In the genomic region with DNA sequence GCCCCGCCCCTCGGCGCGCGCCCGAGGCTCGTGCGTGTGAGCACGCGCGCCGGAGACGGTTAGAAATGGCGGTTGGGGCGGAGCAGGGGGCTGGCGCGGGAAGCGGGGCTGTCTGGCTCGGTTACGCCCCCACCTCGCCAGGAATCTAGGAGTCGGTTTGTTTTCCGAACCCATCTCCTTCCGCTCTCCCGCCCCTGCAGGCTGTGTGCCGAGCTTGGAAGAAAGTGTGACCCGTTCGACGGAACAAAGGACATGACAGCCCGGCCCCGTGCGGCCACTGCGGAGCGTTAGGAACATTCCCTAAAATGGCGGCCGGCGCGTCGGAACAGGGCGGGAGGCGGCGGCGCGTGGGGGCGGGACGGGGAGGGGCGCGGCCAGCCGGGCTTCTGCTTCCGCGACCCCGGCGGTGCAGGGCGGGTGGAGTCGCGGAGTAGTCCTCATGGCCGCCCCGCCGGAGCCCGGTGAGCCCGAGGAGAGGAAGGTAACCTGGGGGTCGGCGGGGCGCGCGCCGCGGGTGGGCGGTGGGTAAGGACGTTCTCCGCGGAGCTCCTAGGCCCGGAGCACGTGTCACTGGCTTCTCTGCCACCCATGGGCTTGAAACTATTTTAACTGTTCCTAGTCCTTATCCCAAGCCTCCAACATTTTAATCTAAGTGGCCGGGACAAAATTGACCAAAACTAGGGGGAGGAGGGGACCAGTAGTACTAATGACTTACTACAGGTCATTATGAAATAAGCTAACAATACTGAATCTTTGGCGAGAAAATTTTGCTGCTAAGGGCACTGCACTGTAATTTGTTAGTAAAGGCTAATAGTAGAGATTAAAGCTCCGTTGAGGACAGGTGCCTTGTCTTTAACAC, we compare ENCODE assay signal across 8 cellular contexts. TPM values are rescaled to one million over a fixed set of nuclear protein-coding genes. Genes with fewer than 3 reads are reported as not detected.
DNase-seq lines count a peak whose midpoint lies in the region; ATAC-seq and TF ChIP-seq lines count a peak whose summit lies in the region.

TSS of gene COX20 (plus strand) at position 383 of the 859 bp plus-strand sequence. CDS start at position 440, 57 bp downstream.

- 0% methylated on average over 17 of the region's 77 CpGs; no CpG with 5 or more reads in 1 of the 2 experiments for WGBS in IMR-90 (ENCODE audit: extremely low coverage in 2 of 2, insufficient read length in 1 of 2), 2 experiments

- peak within 1 kb of the TSS; percentile 97 for H3K4me2 ChIP-seq in IMR-90 (ENCODE audit: low read depth, low read length)

- H2AK9ac ChIP-seq in IMR-90 (replicated peaks; ENCODE audit: low read depth, low read length, poor library complexity): peak within 1 kb of the TSS; percentile 96

- TF ChIP-seq POLR2A in IMR-90 (IDR thresholded peaks at IDR 0.05; ENCODE audit: low read depth, low read length) (peak; percentile 86), Peyer's patch (IDR thresholded peaks at IDR 0.05) (peak; percentile 44 to 56)

- no peaks in the 10 kb centered on the region for H3K9me3 Mint-ChIP-seq in activated T-helper 17 cell treated with anti-CD3 and anti-CD28 coated beads, Interleukin-2, amount 50 U/mL, for 72 hours
- no peaks in the 10 kb centered on the region for H3K9me3 Mint-ChIP-seq in natural killer cell treated with Interleukin-12 subunit alpha and Interleukin-12 subunit beta and Interleukin-15 and Interleukin-18, amount 100 ng/mL, for 72 hours

- peak within 1 kb of the TSS; percentile 98 for H3K18ac ChIP-seq in IMR-90 (ENCODE audit: low read depth, low read length)

- peak within 1 kb of the TSS; percentile 100 for H3K14ac ChIP-seq in IMR-90 (replicated peaks; ENCODE audit: low read depth, low read length)

- TF ChIP-seq RAD21 in IMR-90 (IDR thresholded peaks at IDR 0.05; ENCODE audit: low read length): no peak

- H4K20me1 ChIP-seq in IMR-90 (ENCODE audit: insufficient read depth, low read length): peaks cover 15% of the 10 kb centered on the region

- in situ Hi-C loops in IMR-90 (cut with MboI; ENCODE audit: low sequenced_read_pairs): loop anchor here (10.0 kb wide), 1 partner anchor 209 kb away; no protein-coding TSS in a partner anchor

- H3K27me3 ChIP-seq in IMR-90 (ENCODE audit: control insufficient read depth, insufficient read depth, low read length) (no peaks in the 10 kb centered on the region), Peyer's patch (no peaks in the 10 kb centered on the region)

- peak within 1 kb of the TSS; percentile 95; the same call in 2 of the 3 replicates for H2BK15ac ChIP-seq in IMR-90 (ENCODE audit: low read depth, low read length)

- no peaks in the 10 kb centered on the region for H3K27me3 Mint-ChIP-seq in activated T-helper 17 cell treated with anti-CD3 and anti-CD28 coated beads, Interleukin-2, amount 50 U/mL, for 72 hours
- no peaks in the 10 kb centered on the region for H3K27me3 Mint-ChIP-seq in natural killer cell treated with Interleukin-12 subunit alpha and Interleukin-12 subunit beta and Interleukin-15 and Interleukin-18, amount 100 ng/mL, for 72 hours

- DNase-seq in DMS53 (lab: John Stamatoyannopoulos, UW) (peak; percentile 98), IMR-90 (peak; percentile 88), Peyer's patch (peak; percentile 87 to 96 (median 95)), fibroblast of mammary gland (ENCODE audit: low read depth) (peak; percentile 90)
- peak; percentile 88 for DNase-seq in natural killer cell treated with Interleukin-12 subunit alpha and Interleukin-12 subunit beta and Interleukin-15 and Interleukin-18, amount 100 ng/mL, for 72 hours (ENCODE audit: low spot score)
- peak; percentile 88 for DNase-seq in stimulated activated naive CD8-positive, alpha-beta T cell treated with anti-CD3 and anti-CD28 coated beads, Interleukin-15, Interleukin-2, amounts not matched to agents 100 U/mL and 50 U/mL, for 24 hours

- intact Hi-C loops in IMR-90 (cut with micrococcal nuclease): loop anchor here (1.0 to 2.0 kb wide), 4 partner anchors 28 to 207 kb away; partner anchors contain the start of gene DESI2

- peak within 1 kb of the TSS; percentile 90 for H4K5ac ChIP-seq in IMR-90 (ENCODE audit: low read depth, low read length)

- H2BK120ac ChIP-seq in IMR-90 (ENCODE audit: low read depth, low read length): peak within 1 kb of the TSS; percentile 97

- no TSS peak for BruUV-seq in IMR-90 (replicated peaks; lab: Mats Ljungman, UMichigan)

- peak within 1 kb of the TSS; percentile 99 for H2AK5ac ChIP-seq in IMR-90 (ENCODE audit: low read depth, low read length)

- H3K36me3 ChIP-seq in IMR-90 (ENCODE audit: control insufficient read depth, insufficient read depth, low read length) (peaks cover 7% of the 10 kb centered on the region), Peyer's patch (peaks cover 0 to 16% (median 0%) of the 10 kb centered on the region in 3 donors)

- H3K9ac ChIP-seq in IMR-90 (ENCODE audit: low read depth, low read length): peak within 1 kb of the TSS; percentile 95

- peak within 1 kb of the TSS; percentile 97 for H3K27ac Mint-ChIP-seq in activated T-helper 17 cell treated with anti-CD3 and anti-CD28 coated beads, Interleukin-2, amount 50 U/mL, for 72 hours
- peak within 1 kb of the TSS; percentile 88 to 99 for H3K27ac Mint-ChIP-seq in natural killer cell treated with Interleukin-12 subunit alpha and Interleukin-12 subunit beta and Interleukin-15 and Interleukin-18, amount 100 ng/mL, for 72 hours

- dilution Hi-C loops in IMR-90 (cut with HindIII; ENCODE audit: low sequenced_read_pairs, unreplicated experiment): no loop called here

- no peak for TF ChIP-seq CTCF in IMR-90 (conservative IDR thresholded peaks at IDR 0.05; ENCODE audit: low read depth, low read length)
- no peak for TF ChIP-seq CTCF in Peyer's patch (IDR thresholded peaks at IDR 0.05)
- no peak for TF ChIP-seq CTCF in fibroblast of mammary gland (conservative IDR thresholded peaks at IDR 0.05; ENCODE audit: control insufficient read depth, insufficient read depth, low read depth, low read length)

- peak within 1 kb of the TSS; percentile 99 for H2AFZ ChIP-seq in IMR-90 (replicated peaks; ENCODE audit: low read length, poor library complexity)

- H3K9me1 ChIP-seq in IMR-90 (ENCODE audit: insufficient read depth, low read length): peaks cover 7% of the 10 kb centered on the region

- peak within 1 kb of the TSS; percentile 100 for H3K23ac ChIP-seq in IMR-90 (ENCODE audit: low read depth, low read length)

- H3K79me1 ChIP-seq in IMR-90 (ENCODE audit: low read depth in 1 of 2, low read length in 2 of 2): peaks cover 7 to 26% of the 10 kb centered on the region in 2 experiments; a peak in 3 of 4 replicates

- peak; percentile 70 for ATAC-seq in GM21528 (IDR thresholded peaks at IDR 0.05; ENCODE audit: low FRiP score, unreplicated experiment)
- ATAC-seq in IMR-90 (ENCODE audit: low read depth): peak; percentile 75
- ATAC-seq in activated T-helper 17 cell treated with anti-CD3 and anti-CD28 coated beads, Interleukin-2, amount 50 U/mL, for 72 hours (replicated peaks): peak; percentile 67
- ATAC-seq in natural killer cell treated with Interleukin-12 subunit alpha and Interleukin-12 subunit beta and Interleukin-15 and Interleukin-18, amount 100 ng/mL, for 72 hours: peak; percentile 83 to 84
- peak; percentile 60 for ATAC-seq in stimulated activated naive CD8-positive, alpha-beta T cell treated with anti-CD3 and anti-CD28 coated beads, Interleukin-15, Interleukin-2, amounts not matched to agents 100 U/mL and 50 U/mL, for 24 hours

- H3K4me3 ChIP-seq in IMR-90 (ENCODE audit: insufficient read depth, low read depth, low read length) (peak within 1 kb of the TSS; percentile 68), Peyer's patch (peak within 1 kb of the TSS; percentile 63 to 87 (median 70)), fibroblast of mammary gland (ENCODE audit: control insufficient read depth, low read depth, low read length) (peak within 1 kb of the TSS; percentile 66)

- CTCF ChIA-PET in IMR-90 (lab: Yijun Ruan, JAX): interaction anchor here (1.4 to 3.3 kb wide), 2 partner anchors 12 to 207 kb away, joined by 6 to 13 read pairs; no protein-coding TSS in a partner anchor

- peak within 1 kb of the TSS; percentile 93 for H3K4me3 Mint-ChIP-seq in activated T-helper 17 cell treated with anti-CD3 and anti-CD28 coated beads, Interleukin-2, amount 50 U/mL, for 72 hours
- H3K4me3 Mint-ChIP-seq in natural killer cell treated with Interleukin-12 subunit alpha and Interleukin-12 subunit beta and Interleukin-15 and Interleukin-18, amount 100 ng/mL, for 72 hours: peak within 1 kb of the TSS; percentile 96

- H2BK20ac ChIP-seq in IMR-90 (ENCODE audit: low read depth, low read length): peak within 1 kb of the TSS; percentile 50

- POLR2A ChIA-PET in IMR-90 (lab: Charles Lee; ENCODE audit: unreplicated experiment): interaction anchor here (0.8 kb wide), 1 partner anchor 11 kb away, joined by 5 read pairs; no protein-coding TSS in a partner anchor

- H3K36me3 Mint-ChIP-seq in activated T-helper 17 cell treated with anti-CD3 and anti-CD28 coated beads, Interleukin-2, amount 50 U/mL, for 72 hours (ENCODE audit: low read depth): peaks cover 62% of the 10 kb centered on the region
- H3K36me3 Mint-ChIP-seq in natural killer cell treated with Interleukin-12 subunit alpha and Interleukin-12 subunit beta and Interleukin-15 and Interleukin-18, amount 100 ng/mL, for 72 hours: peaks cover 15% of the 10 kb centered on the region

- H4K91ac ChIP-seq in IMR-90 (ENCODE audit: insufficient read depth, low read depth, low read length): peak within 1 kb of the TSS; percentile 99

- H3K9me3 ChIP-seq in IMR-90 (ENCODE audit: control insufficient read depth, insufficient read depth, low read length) (no peaks in the 10 kb centered on the region), Peyer's patch (no peaks in the 10 kb centered on the region)

- peaks cover 5% of the 10 kb centered on the region for H3K4me1 ChIP-seq in IMR-90 (ENCODE audit: control insufficient read depth, insufficient read depth, low read length)
- peaks cover 0 to 37% (median 4%) of the 10 kb centered on the region in 4 donors for H3K4me1 ChIP-seq in Peyer's patch

- H2BK5ac ChIP-seq in IMR-90 (ENCODE audit: low read depth, low read length, poor library complexity, severe bottlenecking): peak within 1 kb of the TSS; percentile 97

- H3K27ac ChIP-seq in IMR-90 (ENCODE audit: insufficient read depth, low read length): peak within 1 kb of the TSS; percentile 97
- peak within 1 kb of the TSS; percentile 95 to 100 (median 100) for H3K27ac ChIP-seq in Peyer's patch

- H3K4ac ChIP-seq in IMR-90 (ENCODE audit: low read depth, low read length): peak within 1 kb of the TSS; percentile 100

- peak within 1 kb of the TSS; percentile 61 to 100 for H4K8ac ChIP-seq in IMR-90 (ENCODE audit: low read depth in 2 of 2, low read length in 2 of 2)

- peak within 1 kb of the TSS; percentile 99 for H3K56ac ChIP-seq in IMR-90 (ENCODE audit: extremely low read depth, insufficient read depth, low read length)

- H3K4me1 Mint-ChIP-seq in activated T-helper 17 cell treated with anti-CD3 and anti-CD28 coated beads, Interleukin-2, amount 50 U/mL, for 72 hours: peaks cover 37% of the 10 kb centered on the region
- H3K4me1 Mint-ChIP-seq in natural killer cell treated with Interleukin-12 subunit alpha and Interleukin-12 subunit beta and Interleukin-15 and Interleukin-18, amount 100 ng/mL, for 72 hours (ENCODE audit: low read depth in 2 of 2): peaks cover 33 to 49% of the 10 kb centered on the region in 2 donors

RNA-seq across cellular contexts. Expression of gene COX20, which starts in this region (rescaled TPM):
- total RNA-seq in IMR-90 (2012; rRNA removed) (13.3 and 26.9 TPM in 2 replicates), Peyer's patch (10 to 100 TPM; 15.6 to 33.5 (median 28.2) TPM)
- 27.0 and 27.5 TPM in 2 replicates for polyA plus RNA-seq in IMR-90 (2012; rRNA removed)
- 4.6 and 8.8 TPM in 2 replicates for polyA plus RNA-seq in IMR-90 (2012; cell fraction: cytosol; rRNA removed)
- 1.7 and 15.7 TPM in 2 replicates for polyA plus RNA-seq in IMR-90 (2012; cell fraction: nucleus; rRNA removed; ENCODE audit: low replicate concordance)
- total RNA-seq in activated T-helper 17 cell treated with anti-CD3 and anti-CD28 coated beads, Interleukin-2, amount 50 U/mL, for 72 hours: 10 to 100 TPM; 38.7 to 43.1 TPM
- total RNA-seq in natural killer cell treated with Interleukin-12 subunit alpha and Interleukin-12 subunit beta and Interleukin-15 and Interleukin-18, amount 100 ng/mL, for 72 hours: 10 to 100 TPM; 21.3 to 31.4 TPM

Comparison
In these comparisons a context has a peak if more than half of its experiments do, and no peak if none do; other contexts are left out.
1. Peak in every context shown above with its lines: DNase-seq, ATAC-seq, H3K4me3 ChIP-seq and H3K27ac ChIP-seq.